Comparison of ENCODE assay signal across 10 cellular contexts in genomic region chr4:188439641-188440311, GRCh38.
DNase-seq lines count a peak whose midpoint lies in the region; ATAC-seq, FAIRE-seq and TF ChIP-seq lines count a peak whose summit lies in the region.
"Had no signal": no experiment of that assay in that cellular context is flagged by ENCODE, and none has a peak within 500 bp of the region (broad histone marks: within the 10 kb centered on the region; RNA-seq: fewer than 3 reads in every experiment).

No MANE protein-coding gene starts in this region.

- H3K4me3 ChIP-seq in bronchial epithelial cell (ENCODE audit: low read depth, low read length), result no peak overlapping the region

- intact Hi-C loops in Calu3 (cut with micrococcal nuclease; ENCODE audit: unreplicated experiment), result no loop called here

- H3K27me3 Mint-ChIP-seq in Calu3 (ENCODE audit: unreplicated experiment) (no peaks in the 10 kb centered on the region), glutamatergic neuron (ENCODE audit: unreplicated experiment) (peaks cover 2% of the 10 kb centered on the region)
- no peaks in the 10 kb centered on the region for H3K27me3 Mint-ChIP-seq in activated naive CD4-positive, alpha-beta T cell treated with anti-CD3 and anti-CD28 coated beads, Interleukin-2, amount 10 ng/mL, durations not matched to agents 7 days and 5 days

- H3K4me3 Mint-ChIP-seq in Calu3 (ENCODE audit: low read depth, unreplicated experiment), result no peak overlapping the region
- no peak overlapping the region for H3K4me3 Mint-ChIP-seq in activated naive CD4-positive, alpha-beta T cell treated with anti-CD3 and anti-CD28 coated beads, Interleukin-2, amount 10 ng/mL, durations not matched to agents 7 days and 5 days
- no peak overlapping the region for H3K4me3 Mint-ChIP-seq in glutamatergic neuron (ENCODE audit: unreplicated experiment)

- no peak for ATAC-seq in stimulated activated naive CD8-positive, alpha-beta T cell treated with anti-CD3 and anti-CD28 coated beads, Interleukin-15, Interleukin-2, amounts not matched to agents 100 U/mL and 50 U/mL, for 24 hours

- no peaks in the 10 kb centered on the region for H3K9me3 Mint-ChIP-seq in Calu3 (ENCODE audit: low read depth, unreplicated experiment)
- peaks cover 18% of the 10 kb centered on the region for H3K9me3 Mint-ChIP-seq in activated naive CD4-positive, alpha-beta T cell treated with anti-CD3 and anti-CD28 coated beads, Interleukin-2, amount 10 ng/mL, durations not matched to agents 7 days and 5 days
- no peaks in the 10 kb centered on the region for H3K9me3 Mint-ChIP-seq in glutamatergic neuron (ENCODE audit: unreplicated experiment)

- H3K36me3 ChIP-seq in bronchial epithelial cell (ENCODE audit: control insufficient read depth, insufficient read depth, low read length), result no peaks in the 10 kb centered on the region
- H3K36me3 ChIP-seq: brain microvascular endothelial cell had no signal

- no peak for TF ChIP-seq CTCF in Calu3 (IDR thresholded peaks at IDR 0.05; ENCODE audit: unreplicated experiment)
- no peak for TF ChIP-seq CTCF in bronchial epithelial cell (IDR thresholded peaks at IDR 0.05; ENCODE audit: insufficient read depth, low read length, severe bottlenecking)
- TF ChIP-seq CTCF in glutamatergic neuron (IDR thresholded peaks at IDR 0.05; ENCODE audit: partially characterized antibody, unreplicated experiment), result no peak

- DNase-seq in Calu3, result peak; percentile 44
- DNase-seq in NCI-H2107 treated with DMSO at 0.1 percent for 48 hours (lab: John Stamatoyannopoulos, UW; ENCODE audit: unreplicated experiment), result peak; percentile 37
- peak; percentile 82 for DNase-seq in bronchial epithelial cell (ENCODE audit: low read depth)
- peak; percentile 37 for DNase-seq in myocyte (ENCODE audit: low read depth)
- DNase-seq in activated naive CD4-positive, alpha-beta T cell treated with anti-CD3 and anti-CD28 coated beads, Interleukin-2, amount 10 ng/mL, durations not matched to agents 7 days and 5 days, result no peak
- DNase-seq in stimulated activated naive CD8-positive, alpha-beta T cell treated with anti-CD3 and anti-CD28 coated beads, Interleukin-15, Interleukin-2, amounts not matched to agents 100 U/mL and 50 U/mL, for 24 hours, result no peak
- no peak for DNase-seq in stimulated activated naive CD4-positive, alpha-beta T cell (lab: John Stamatoyannopoulos, UW)
- no peak for DNase-seq in glutamatergic neuron
- DNase-seq: brain microvascular endothelial cell, SIG-M5 had no signal

- H3K27ac Mint-ChIP-seq in Calu3 (ENCODE audit: unreplicated experiment), result peak overlapping the region; percentile 77
- H3K27ac Mint-ChIP-seq in activated naive CD4-positive, alpha-beta T cell treated with anti-CD3 and anti-CD28 coated beads, Interleukin-2, amount 10 ng/mL, durations not matched to agents 7 days and 5 days, result no peak overlapping the region
- H3K27ac Mint-ChIP-seq in glutamatergic neuron (ENCODE audit: unreplicated experiment), result no peak overlapping the region

- FAIRE-seq in bronchial epithelial cell (lab: Jason Lieb, UNC), result no peak

- H3K27me3 ChIP-seq in bronchial epithelial cell (ENCODE audit: control insufficient read depth, insufficient read depth, low read length), result no peaks in the 10 kb centered on the region
- H3K27me3 ChIP-seq: brain microvascular endothelial cell had no signal

- H3K4me1 Mint-ChIP-seq in Calu3 (ENCODE audit: low read depth, unreplicated experiment), result peaks cover 39% of the 10 kb centered on the region
- H3K4me1 Mint-ChIP-seq in activated naive CD4-positive, alpha-beta T cell treated with anti-CD3 and anti-CD28 coated beads, Interleukin-2, amount 10 ng/mL, durations not matched to agents 7 days and 5 days, result no peaks in the 10 kb centered on the region
- H3K4me1 Mint-ChIP-seq in glutamatergic neuron (ENCODE audit: low read depth, unreplicated experiment), result no peaks in the 10 kb centered on the region

- CTCF ChIA-PET in Calu3 (lab: Charles Lee), result no interaction called here
- CTCF ChIA-PET in activated naive CD4-positive, alpha-beta T cell treated with anti-CD3 and anti-CD28 coated beads, Interleukin-2, amount 10 ng/mL, durations not matched to agents 7 days and 5 days (lab: Charles Lee), result no interaction called here

- H3K36me3 Mint-ChIP-seq in Calu3 (ENCODE audit: insufficient read depth, unreplicated experiment) (no peaks in the 10 kb centered on the region), glutamatergic neuron (ENCODE audit: unreplicated experiment) (no peaks in the 10 kb centered on the region)
- H3K36me3 Mint-ChIP-seq in activated naive CD4-positive, alpha-beta T cell treated with anti-CD3 and anti-CD28 coated beads, Interleukin-2, amount 10 ng/mL, durations not matched to agents 7 days and 5 days, result no peaks in the 10 kb centered on the region

- BruUV-seq in Calu3 (replicated peaks; lab: Mats Ljungman, UMichigan), result no TSS peak

Comparison
In these comparisons a context has a peak if more than half of its experiments do, and no peak if none do; other contexts are left out.
1. DNase-seq: peak in Calu3 (single experiment), NCI-H2107 treated with DMSO at 0.1 percent for 48 hours (single experiment), bronchial epithelial cell (single experiment) and myocyte (single experiment); none in activated naive CD4-positive, alpha-beta T cell treated with anti-CD3 and anti-CD28 coated beads, Interleukin-2, amount 10 ng/mL, durations not matched to agents 7 days and 5 days (single experiment), stimulated activated naive CD8-positive, alpha-beta T cell treated with anti-CD3 and anti-CD28 coated beads, Interleukin-15, Interleukin-2, amounts not matched to agents 100 U/mL and 50 U/mL, for 24 hours (single experiment), stimulated activated naive CD4-positive, alpha-beta T cell (0 of 6) and glutamatergic neuron (single experiment).